ENCODE assay signal across 9 cellular contexts in genomic region chr21:45291613-45292398, GRCh38. TPM values are rescaled to one million over a fixed set of nuclear protein-coding genes. Genes with fewer than 3 reads are reported as not detected.
DNase-seq lines count a peak whose midpoint lies in the region; ATAC-seq, FAIRE-seq and TF ChIP-seq lines count a peak whose summit lies in the region.
"Had no signal": no experiment of that assay in that cellular context is flagged by ENCODE, and none has a peak within 500 bp of the region (broad histone marks: within the 10 kb centered on the region; RNA-seq: fewer than 3 reads in every experiment).

No MANE protein-coding gene starts in this region.

- intact Hi-C loops in gastrocnemius medialis (cut with DNase I; ENCODE audit: low total_unique reads), result loop anchor here (1.0 kb wide), 2 partner anchors 17 to 147 kb away; no protein-coding TSS in a partner anchor

- H3K4me3 ChIP-seq in mucosa of stomach (ENCODE audit: low read length) (no peak overlapping the region), upper lobe of left lung (no peak overlapping the region), gastrocnemius medialis (no peak overlapping the region)

- peaks cover 8% of the 10 kb centered on the region for H3K27me3 ChIP-seq in mucosa of stomach (ENCODE audit: control insufficient read depth, insufficient read depth, low read length)
- H3K27me3 ChIP-seq in upper lobe of left lung, result no peaks in the 10 kb centered on the region
- peaks cover 9 to 19% (median 16%) of the 10 kb centered on the region in 3 donors for H3K27me3 ChIP-seq in gastrocnemius medialis

- peak overlapping the region; percentile 27 to 97 (median 92) for H3K27ac ChIP-seq in upper lobe of left lung
- peak overlapping the region in 1 of 4 donors; percentile 31 for H3K27ac ChIP-seq in gastrocnemius medialis

- H3K9ac ChIP-seq in mucosa of stomach (ENCODE audit: low read length), result peak overlapping the region; percentile 15

- WGBS in upper lobe of left lung, 2 donors, result 65 to 78% methylated on average over 8 to 31 of the region's 34 CpGs

- no peak for TF ChIP-seq EP300 in upper lobe of left lung (IDR thresholded peaks at IDR 0.05)

- H3K9me3 ChIP-seq in mucosa of stomach (ENCODE audit: control insufficient read depth, low read length) (no peaks in the 10 kb centered on the region), upper lobe of left lung (no peaks in the 10 kb centered on the region), gastrocnemius medialis (no peaks in the 10 kb centered on the region)

- H3K27me3 Mint-ChIP-seq in chondrocyte (ENCODE audit: low read depth), result no peaks in the 10 kb centered on the region

- no peaks in the 10 kb centered on the region for H3K9me3 Mint-ChIP-seq in chondrocyte (ENCODE audit: low read depth)

- no peak for ATAC-seq in upper lobe of left lung (ENCODE audit: low FRiP score in 2 of 2)
- no peak for ATAC-seq in gastrocnemius medialis

- no peak for FAIRE-seq in urothelium cell line (lab: Jason Lieb, UNC)

- TF ChIP-seq POLR2A in upper lobe of left lung (IDR thresholded peaks at IDR 0.05) (no peak), gastrocnemius medialis (IDR thresholded peaks at IDR 0.05) (no peak)

- no peak overlapping the region for H3K4me3 Mint-ChIP-seq in chondrocyte (ENCODE audit: unreplicated experiment)

- TF ChIP-seq CTCF in chondrocyte (IDR thresholded peaks at IDR 0.05) (no peak), upper lobe of left lung (IDR thresholded peaks at IDR 0.05) (no peak), gastrocnemius medialis (IDR thresholded peaks at IDR 0.05 in 4 of 5, conservative IDR thresholded peaks at IDR 0.05 in 1 of 5) (no peak)

- DNase-seq in NCI-H82 (lab: John Stamatoyannopoulos, UW), result peak; percentile 35
- DNase-seq in NCI-H82 treated with DMSO at 0.1 percent for 48 hours (lab: John Stamatoyannopoulos, UW; ENCODE audit: unreplicated experiment), result no peak
- no peak for DNase-seq in chondrocyte (ENCODE audit: low spot score)
- peak in 1 of 2 donors; percentile 85 for DNase-seq in upper lobe of left lung
- no peak for DNase-seq in activated T-cell treated with anti-CD3 and anti-CD28 coated beads, Interleukin-2, amount 50 U/mL, for 1 hour
- DNase-seq in urothelium cell line (ENCODE audit: low spot score), result no peak
- DNase-seq in gastrocnemius medialis, result no peak
- DNase-seq: cortex of kidney had no signal

- H3K36me3 ChIP-seq in mucosa of stomach (ENCODE audit: control insufficient read depth, insufficient read depth, low read length) (no peaks in the 10 kb centered on the region), upper lobe of left lung (no peaks in the 10 kb centered on the region), gastrocnemius medialis (no peaks in the 10 kb centered on the region)

- H3K4me1 ChIP-seq in mucosa of stomach (ENCODE audit: control insufficient read depth, insufficient read depth, low read length), result peaks cover 27% of the 10 kb centered on the region
- peaks cover 46 to 58% (median 47%) of the 10 kb centered on the region in 4 donors for H3K4me1 ChIP-seq in upper lobe of left lung
- H3K4me1 ChIP-seq in gastrocnemius medialis, result peaks cover 41 to 52% of the 10 kb centered on the region in 2 donors

- H3K4me1 Mint-ChIP-seq in chondrocyte (ENCODE audit: low read depth), result peaks cover 74% of the 10 kb centered on the region

- no peaks in the 10 kb centered on the region for H3K36me3 Mint-ChIP-seq in chondrocyte (ENCODE audit: low read depth)

- in situ Hi-C loops in gastrocnemius medialis (cut with MboI; ENCODE audit: low sequenced_read_pairs in 4 of 4), result loop anchor here (10.0 to 25.0 kb wide), 3 partner anchors 145 to 355 kb away; partner anchors contain the start of gene SLX9 (in 1 of the 4)

- peak overlapping the region; percentile 99 for H3K27ac Mint-ChIP-seq in chondrocyte (ENCODE audit: unreplicated experiment)

RNA-seq across cellular contexts. Expression of gene POFUT2, which starts 4.1 kb away (rescaled TPM):
- total RNA-seq in chondrocyte (59.9 to 73.6 TPM (median 72.4 TPM) in 3 replicates), upper lobe of left lung (10 to 100 TPM; 19.9 to 89.1 (median 32.5) TPM), gastrocnemius medialis (10 to 100 TPM in 1 of 4 donors, 1 to 10 TPM in 3; 4.8 to 11.0 (median 5.9) TPM)
